Comparison of ENCODE assay signal across 25 cellular contexts in genomic region chr5:177981296-177982071, GRCh38. TPM values are rescaled to one million over a fixed set of nuclear protein-coding genes. Genes with fewer than 3 reads are reported as not detected.
"Had no signal": no experiment of that assay in that cellular context is flagged by ENCODE, and none has a peak within 500 bp of the region (broad histone marks: within the 10 kb centered on the region; RNA-seq: fewer than 3 reads in every experiment).

No MANE protein-coding gene starts in this region.

- H3K36me3 ChIP-seq: cardiac muscle cell, esophagus squamous epithelium, heart right ventricle, ovary, suprapubic skin, transverse colon had no signal

- H3K9me3 ChIP-seq: esophagus squamous epithelium, heart right ventricle, mucosa of descending colon, ovary, psoas muscle, suprapubic skin, transverse colon had no signal

- DNase-seq: activated B cell treated with CpG ODN at 0.5 μM for 24 hours; activated CD8-positive, alpha-beta memory T cell treated with anti-CD3 and anti-CD28 coated beads, Interleukin-2, amount 50 U/mL, for 4 hours; activated gamma-delta T cell treated with Interleukin-2 at 50 U/mL for 16 hours; amniotic stem cell; effector CD8-positive, alpha-beta T cell; esophagus squamous epithelium; heart right ventricle; immature natural killer cell; mesenchymal stem cell; naive B cell; psoas muscle; right cardiac atrium; transverse colon had no signal

- H3K4me1 ChIP-seq: psoas muscle, transverse colon had no signal

- H3K4me3 ChIP-seq: cardiac muscle cell, esophagus squamous epithelium, heart right ventricle, mucosa of descending colon, ovary, psoas muscle, skin epidermis, suprapubic skin, transverse colon had no signal

- H3K4me1 Mint-ChIP-seq: immature natural killer cell had no signal

- H3K36me3 Mint-ChIP-seq: activated naive CD8-positive, alpha-beta T cell treated with anti-CD3 and anti-CD28 coated beads for 36 hours; immature natural killer cell; naive B cell had no signal

- H3K27ac Mint-ChIP-seq: activated B cell treated with CpG ODN at 0.5 μM for 24 hours; activated naive CD8-positive, alpha-beta T cell treated with anti-CD3 and anti-CD28 coated beads for 36 hours; dendritic cell treated with granulocyte-macrophage colony-stimulating factor and Interleukin-4, amounts not matched to agents 40 ng/mL and 50 ng/mL, for 4 days; immature natural killer cell; stimulated activated naive CD8-positive, alpha-beta T cell treated with anti-CD3 and anti-CD28 coated beads, Interleukin-15, Interleukin-2, amounts not matched to agents 100 ng/mL and 50 ng/mL, for 24 hours; T-helper 2 cell treated with Interferon-gamma antibody and Interleukin-4, amounts not matched to agents 5 μg/mL and 100 μg/mL, for 36 hours had no signal

- H3K27me3 ChIP-seq: ovary had no signal

- H3K4me3 Mint-ChIP-seq: activated B cell treated with CpG ODN at 0.5 μM for 24 hours; activated naive CD8-positive, alpha-beta T cell treated with anti-CD3 and anti-CD28 coated beads for 36 hours; dendritic cell treated with granulocyte-macrophage colony-stimulating factor and Interleukin-4, amounts not matched to agents 40 ng/mL and 50 ng/mL, for 4 days; immature natural killer cell; naive B cell; stimulated activated naive CD8-positive, alpha-beta T cell treated with anti-CD3 and anti-CD28 coated beads, Interleukin-15, Interleukin-2, amounts not matched to agents 100 ng/mL and 50 ng/mL, for 24 hours; T-helper 2 cell treated with Interferon-gamma antibody and Interleukin-4, amounts not matched to agents 5 μg/mL and 100 μg/mL, for 36 hours had no signal

- H3K9me3 Mint-ChIP-seq: activated B cell treated with CpG ODN at 0.5 μM for 24 hours; activated naive CD8-positive, alpha-beta T cell treated with anti-CD3 and anti-CD28 coated beads for 36 hours; dendritic cell treated with granulocyte-macrophage colony-stimulating factor and Interleukin-4, amounts not matched to agents 40 ng/mL and 50 ng/mL, for 4 days; stimulated activated naive CD8-positive, alpha-beta T cell treated with anti-CD3 and anti-CD28 coated beads, Interleukin-15, Interleukin-2, amounts not matched to agents 100 ng/mL and 50 ng/mL, for 24 hours; T-helper 2 cell treated with Interferon-gamma antibody and Interleukin-4, amounts not matched to agents 5 μg/mL and 100 μg/mL, for 36 hours had no signal

- H3K27ac ChIP-seq: cardiac muscle cell, heart right ventricle, ovary, psoas muscle, skin epidermis, suprapubic skin, transverse colon had no signal

RNA-seq across cellular contexts. Expression of gene PROP1, which starts 14.6 kb away (rescaled TPM):
- total RNA-seq: activated B cell treated with CpG ODN at 0.5 μM for 24 hours; activated naive CD8-positive, alpha-beta T cell treated with anti-CD3 and anti-CD28 coated beads for 36 hours; cardiac muscle cell; chondrocyte; endothelial cell of umbilical vein; esophagus squamous epithelium; heart right ventricle; liver; mucosa of descending colon; ovary; psoas muscle; right cardiac atrium; suprapubic skin; transverse colon had no signal
